In the genomic region with DNA sequence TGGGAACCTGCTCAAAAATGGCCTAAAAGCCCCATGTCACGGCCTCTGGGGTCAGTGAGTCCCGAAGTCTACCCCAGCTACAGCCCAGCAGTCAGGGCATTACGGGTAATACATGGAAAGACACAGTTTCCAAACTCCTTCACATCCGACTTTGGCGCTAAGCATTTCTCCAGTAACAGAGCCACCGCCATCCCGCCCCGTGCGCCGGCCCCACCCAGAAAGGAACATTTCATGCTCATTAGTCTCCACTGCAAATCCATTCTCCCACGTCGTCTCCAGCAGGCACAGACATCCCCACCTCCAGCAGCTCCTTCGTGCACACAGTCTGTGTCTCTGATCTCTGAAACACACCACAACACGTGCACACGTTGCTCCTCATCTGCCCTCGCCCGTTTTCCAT, we compare ENCODE assay signal across 18 cellular contexts.
DNase-seq lines count a peak whose midpoint lies in the region; ATAC-seq, FAIRE-seq and TF ChIP-seq lines count a peak whose summit lies in the region.
"Had no signal": no experiment of that assay in that cellular context is flagged by ENCODE, and none has a peak within 500 bp of the region (broad histone marks: within the 10 kb centered on the region; RNA-seq: fewer than 3 reads in every experiment).

No MANE protein-coding gene starts in this region.

- CTCF ChIA-PET in K562 (lab: Yijun Ruan, JAX; ENCODE audit: low intra/inter-chr PET ratio) = no interaction called here

- 2% methylated on average over 12 of the region's 17 CpGs for WGBS in K562 (ENCODE audit: insufficient coverage, low coverage, missing lambda C conversion rate)
- 96% methylated on average over 17 of the region's 17 CpGs for WGBS in mesenchymal stem cell
- WGBS in neuronal stem cell (ENCODE audit: extremely low coverage in 2 of 2, insufficient read length in 2 of 2, insufficient replicate concordance in 1 of 2), 2 donors = no CpG with 5 or more reads among the region's 17 CpGs

- H3K18ac ChIP-seq in mesenchymal stem cell (ENCODE audit: low read depth in 1 of 2, low read length in 2 of 2) (no peak overlapping the region), neuronal stem cell (ENCODE audit: low read length) (peak overlapping the region; percentile 50)

- peak overlapping the region; percentile 24 for H2AK5ac ChIP-seq in mesenchymal stem cell (ENCODE audit: low read length, severe bottlenecking)
- peak overlapping the region; percentile 73 for H2AK5ac ChIP-seq in neuronal stem cell (ENCODE audit: low read depth, low read length)

- intact Hi-C loops in K562 (cut with micrococcal nuclease) = no loop called here

- H3K79me2 ChIP-seq in DND-41 (ENCODE audit: insufficient read depth, low read length) (no peaks in the 10 kb centered on the region), K562 (ENCODE audit: control insufficient read depth, insufficient read depth, low read length) (no peaks in the 10 kb centered on the region)

- DNase-seq in DND-41 (no peak), K562 (ENCODE audit: extremely low read depth in 1 of 4, low spot score in 3 of 4) (no peak), mesenchymal stem cell (no peak), neuronal stem cell (ENCODE audit: low spot score) (no peak), 8988T (no peak), GM12891 (ENCODE audit: insufficient read length, low spot score) (no peak)
- DNase-seq: C1 segment of cervical spinal cord; Caco-2; CD8-positive, alpha-beta T cell; DMS153; EL; GDM1; GOT3; H9 had no signal

- H2AFZ ChIP-seq in DND-41 (ENCODE audit: low read depth, low read length) (0 out of 2 replicates have a peak overlapping the region, but pooled peaks have one; percentile 8), K562 (ENCODE audit: low read depth, low read length) (0 out of 2 replicates have a peak overlapping the region, but pooled peaks have one; percentile 51), mesenchymal stem cell (ENCODE audit: low read depth, low read length) (no peak overlapping the region), neuronal stem cell (ENCODE audit: low read length) (no peak overlapping the region)

- H2BK120ac ChIP-seq in mesenchymal stem cell (ENCODE audit: low read depth, low read length) (no peak overlapping the region), neuronal stem cell (ENCODE audit: low read depth, low read length) (peak overlapping the region; percentile 73)

- H3K79me1 ChIP-seq in mesenchymal stem cell (replicated peaks; ENCODE audit: low read length, poor library complexity, severe bottlenecking) (no peaks in the 10 kb centered on the region), neuronal stem cell (ENCODE audit: low read depth, low read length) (no peaks in the 10 kb centered on the region)

- H3K4ac ChIP-seq in mesenchymal stem cell (ENCODE audit: low read depth in 1 of 2, low read length in 2 of 2) = no peak overlapping the region
- no peak overlapping the region for H3K4ac ChIP-seq in neuronal stem cell (ENCODE audit: low read length)

- H3K4me1 ChIP-seq in DND-41 (ENCODE audit: insufficient read depth, low read length) (no peaks in the 10 kb centered on the region), K562 (replicated peaks in 1 of 2; ENCODE audit: control insufficient read depth in 2 of 2, insufficient read depth in 2 of 2, low read length in 2 of 2) (no peaks in the 10 kb centered on the region), mesenchymal stem cell (ENCODE audit: control insufficient read depth, insufficient read depth, low read depth, low read length) (peaks cover 12% of the 10 kb centered on the region), neuronal stem cell (ENCODE audit: control insufficient read depth in 2 of 2, insufficient read depth in 1 of 2, low read depth in 1 of 2, low read length in 2 of 2) (peaks cover 0 to 9% of the 10 kb centered on the region in 2 donors)
- H3K4me1 ChIP-seq: Caco-2 had no signal

- H3K14ac ChIP-seq in mesenchymal stem cell (ENCODE audit: low read length in 2 of 2) (no peak overlapping the region), neuronal stem cell (ENCODE audit: low read length) (peak overlapping the region; percentile 49)

- H2BK15ac ChIP-seq in mesenchymal stem cell (ENCODE audit: low read depth, poor library complexity, severe bottlenecking) = no peak overlapping the region
- H2BK15ac ChIP-seq in neuronal stem cell (ENCODE audit: low read length) = peak overlapping the region; percentile 74

- H3K4me2 ChIP-seq in DND-41 (ENCODE audit: insufficient read depth, low read length) (no peak overlapping the region), K562 (ENCODE audit: insufficient read depth, low read length) (no peak overlapping the region), mesenchymal stem cell (ENCODE audit: low read length, poor library complexity, severe bottlenecking) (no peak overlapping the region), neuronal stem cell (ENCODE audit: insufficient read depth, low read length, poor library complexity, severe bottlenecking) (no peak overlapping the region)

- H3K27ac ChIP-seq in DND-41 (ENCODE audit: low read length) = no peak overlapping the region
- no peak overlapping the region for H3K27ac ChIP-seq in K562 (ENCODE audit: extremely low read depth, low read depth, low read length)
- no peak overlapping the region for H3K27ac ChIP-seq in mesenchymal stem cell (ENCODE audit: low read length, poor library complexity, severe bottlenecking)
- H3K27ac ChIP-seq in neuronal stem cell (replicated peaks; ENCODE audit: low read length) = no peak overlapping the region

- no peaks in the 10 kb centered on the region for H3K27me3 ChIP-seq in DND-41 (ENCODE audit: insufficient read depth, low read length, poor library complexity)
- peaks cover 0 to 13% of the 10 kb centered on the region in 2 experiments; a peak in 2 of 5 replicates for H3K27me3 ChIP-seq in K562 (ENCODE audit: control insufficient read depth in 2 of 2, insufficient read depth in 2 of 2, low read length in 2 of 2)
- no peaks in the 10 kb centered on the region for H3K27me3 ChIP-seq in mesenchymal stem cell (ENCODE audit: control insufficient read depth in 1 of 2, insufficient read depth in 1 of 2, low read length in 2 of 2)
- no peaks in the 10 kb centered on the region for H3K27me3 ChIP-seq in neuronal stem cell (ENCODE audit: control insufficient read depth in 3 of 3, insufficient read depth in 3 of 3, low read depth in 1 of 3, low read length in 3 of 3)

- H3K9me3 ChIP-seq in DND-41 (ENCODE audit: insufficient read depth, low read length, severe bottlenecking) = no peaks in the 10 kb centered on the region
- no peaks in the 10 kb centered on the region for H3K9me3 ChIP-seq in K562 (replicated peaks; ENCODE audit: control insufficient read depth, insufficient read depth, low read depth, low read length)
- H3K9me3 ChIP-seq in mesenchymal stem cell (ENCODE audit: control insufficient read depth, low read length) = no peaks in the 10 kb centered on the region
- peaks cover 0 to 3% of the 10 kb centered on the region in 2 donors for H3K9me3 ChIP-seq in neuronal stem cell (replicated peaks in 1 of 2; ENCODE audit: control insufficient read depth in 2 of 2, insufficient read depth in 1 of 2, low read depth in 1 of 2, low read length in 2 of 2)
- H3K9me3 ChIP-seq: Caco-2 had no signal

- H4K8ac ChIP-seq in mesenchymal stem cell (ENCODE audit: low read length) (no peak overlapping the region), neuronal stem cell (ENCODE audit: low read depth, low read length) (peak overlapping the region; percentile 70)

- TF ChIP-seq CTCF in DND-41 (IDR thresholded peaks at IDR 0.05; ENCODE audit: borderline replicate concordance, extremely low read depth, low read length, poor library complexity, severe bottlenecking) = no peak
- no peak for TF ChIP-seq CTCF in K562 (IDR thresholded peaks at IDR 0.05 in 2 of 3, conservative IDR thresholded peaks at IDR 0.05 in 1 of 3; ENCODE audit: insufficient read depth in 2 of 3, low read depth in 1 of 3, low read length in 3 of 3)

- in situ Hi-C loops in K562 (cut with MboI) = no loop called here

- H3K9ac ChIP-seq in DND-41 (ENCODE audit: low read depth, low read length) (no peak overlapping the region), K562 (ENCODE audit: insufficient read depth in 1 of 2, low read depth in 2 of 2, low read length in 2 of 2) (no peak overlapping the region), mesenchymal stem cell (ENCODE audit: low read length) (no peak overlapping the region), neuronal stem cell (ENCODE audit: low read depth, low read length, poor library complexity) (no peak overlapping the region)

- H2BK5ac ChIP-seq in mesenchymal stem cell (ENCODE audit: low read depth, low read length, poor library complexity, severe bottlenecking) (no peak overlapping the region), neuronal stem cell (ENCODE audit: low read length) (peak overlapping the region; percentile 19)

- H3K23ac ChIP-seq in mesenchymal stem cell (ENCODE audit: low read length in 2 of 2) (no peak overlapping the region), neuronal stem cell (ENCODE audit: low read depth, low read length, poor library complexity) (peak overlapping the region; percentile 80)

- H3K4me3 ChIP-seq in DND-41 (ENCODE audit: low read depth in 1 of 2, low read length in 2 of 2) = no peak overlapping the region
- no peak overlapping the region for H3K4me3 ChIP-seq in K562
- peak overlapping the region in 1 of 2 experiments; percentile 9 for H3K4me3 ChIP-seq in mesenchymal stem cell (ENCODE audit: insufficient read depth in 1 of 2, low read depth in 1 of 2, low read length in 2 of 2)
- H3K4me3 ChIP-seq in neuronal stem cell (ENCODE audit: low read length in 2 of 2) = peak overlapping the region in 1 of 2 donors; percentile 13
- H3K4me3 ChIP-seq: GM12878 had no signal

- H2BK12ac ChIP-seq in mesenchymal stem cell (ENCODE audit: low read length in 2 of 2) (no peak overlapping the region), neuronal stem cell (ENCODE audit: low read length) (no peak overlapping the region)

- no peak for TF ChIP-seq EP300 in K562 (IDR thresholded peaks at IDR 0.05; ENCODE audit: low read length)

- FAIRE-seq in K562 (lab: Jason Lieb, UNC) (no peak), GM12891 (lab: Jason Lieb, UNC) (no peak)
- FAIRE-seq: GM12878, GM18507 had no signal

- POLR2A ChIA-PET in K562 (lab: Yijun Ruan, JAX) = no interaction called here

- TF ChIP-seq POLR2A in K562 (conservative IDR thresholded peaks at IDR 0.05) = no peak
- TF ChIP-seq POLR2A in GM12891 (IDR thresholded peaks at IDR 0.05; ENCODE audit: low read depth, low read length) = no peak

- ATAC-seq in DND-41 (ENCODE audit: insufficient read depth, low read depth) (no peak), K562 (no peak), GM21381 (IDR thresholded peaks at IDR 0.05; ENCODE audit: unreplicated experiment) (no peak)
- ATAC-seq: CD8-positive, alpha-beta T cell; GM12878; HCT116 had no signal

- TF ChIP-seq RAD21 in K562 (CRISPR knock-in tag; conservative IDR thresholded peaks at IDR 0.05 in 1 of 2, IDR thresholded peaks at IDR 0.05 in 1 of 2) = no peak

- H3K9me1 ChIP-seq in K562 (ENCODE audit: control insufficient read depth, insufficient read depth, low read length) = no peaks in the 10 kb centered on the region

- H3K36me3 ChIP-seq in DND-41 (ENCODE audit: insufficient read depth, low read length) = no peaks in the 10 kb centered on the region
- no peaks in the 10 kb centered on the region for H3K36me3 ChIP-seq in K562 (ENCODE audit: control insufficient read depth, insufficient read depth, low read length)
- no peaks in the 10 kb centered on the region for H3K36me3 ChIP-seq in mesenchymal stem cell (ENCODE audit: control insufficient read depth in 1 of 2, insufficient read depth in 2 of 2, low read depth in 1 of 2, low read length in 2 of 2)
- no peaks in the 10 kb centered on the region for H3K36me3 ChIP-seq in neuronal stem cell (replicated peaks in 1 of 2; ENCODE audit: control insufficient read depth in 2 of 2, insufficient read depth in 2 of 2, low read length in 2 of 2)

- H4K20me1 ChIP-seq in DND-41 (ENCODE audit: insufficient read depth, low read length) (no peaks in the 10 kb centered on the region), K562 (replicated peaks; ENCODE audit: control insufficient read depth, insufficient read depth, low read length) (no peaks in the 10 kb centered on the region; the same call in 1 of the 2 replicates)

- no TSS peak for BruUV-seq in K562 (replicated peaks; lab: Mats Ljungman, UMichigan)

- H4K91ac ChIP-seq in mesenchymal stem cell (ENCODE audit: low read length) (no peak overlapping the region), neuronal stem cell (ENCODE audit: low read depth, low read length, poor library complexity) (no peak overlapping the region)

Comparison
In these comparisons a context has a peak if more than half of its experiments do, and no peak if none do; other contexts are left out.
1. H2AFZ ChIP-seq: peak in DND-41 (single experiment) and K562 (single experiment); none in mesenchymal stem cell (single experiment) and neuronal stem cell (single experiment).